In the genomic region with DNA sequence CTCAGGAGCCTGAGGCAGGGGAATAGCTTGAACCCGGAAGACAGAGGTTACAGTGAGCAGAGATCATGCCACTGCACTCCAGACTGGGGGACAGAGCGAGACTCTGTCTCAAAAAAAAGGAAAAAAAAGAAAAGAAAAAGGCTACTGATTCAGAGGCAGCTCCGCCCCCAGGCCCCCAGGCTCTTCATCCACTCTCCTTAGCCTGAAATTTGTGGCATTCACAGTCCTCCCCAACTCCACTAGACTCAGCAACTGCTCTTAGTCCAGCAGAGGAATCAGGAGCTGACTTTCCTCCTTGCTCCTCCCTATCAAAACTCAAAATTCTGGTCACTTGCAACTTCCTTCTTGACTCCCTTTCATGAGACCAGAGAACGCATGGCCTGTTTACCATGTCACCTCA, we compare ENCODE assay signal across 2 cellular contexts.
TF ChIP-seq lines count a peak whose summit lies in the region.

No MANE protein-coding gene starts in this region.

TF ChIP-seq in GM23338, 12 proteins besides CTCF, POLR2A, EP300 and RAD21:
- no peak for TF ChIP-seq STAT1 (IDR thresholded peaks at IDR 0.05; ENCODE audit: unreplicated experiment)
- no peak for TF ChIP-seq POLR2AphosphoS5 (IDR thresholded peaks at IDR 0.05; ENCODE audit: low read depth)
- TF ChIP-seq EZH2 (IDR thresholded peaks at IDR 0.05; ENCODE audit: low read depth, unreplicated experiment): no peak
- TF ChIP-seq, protein P1, sequence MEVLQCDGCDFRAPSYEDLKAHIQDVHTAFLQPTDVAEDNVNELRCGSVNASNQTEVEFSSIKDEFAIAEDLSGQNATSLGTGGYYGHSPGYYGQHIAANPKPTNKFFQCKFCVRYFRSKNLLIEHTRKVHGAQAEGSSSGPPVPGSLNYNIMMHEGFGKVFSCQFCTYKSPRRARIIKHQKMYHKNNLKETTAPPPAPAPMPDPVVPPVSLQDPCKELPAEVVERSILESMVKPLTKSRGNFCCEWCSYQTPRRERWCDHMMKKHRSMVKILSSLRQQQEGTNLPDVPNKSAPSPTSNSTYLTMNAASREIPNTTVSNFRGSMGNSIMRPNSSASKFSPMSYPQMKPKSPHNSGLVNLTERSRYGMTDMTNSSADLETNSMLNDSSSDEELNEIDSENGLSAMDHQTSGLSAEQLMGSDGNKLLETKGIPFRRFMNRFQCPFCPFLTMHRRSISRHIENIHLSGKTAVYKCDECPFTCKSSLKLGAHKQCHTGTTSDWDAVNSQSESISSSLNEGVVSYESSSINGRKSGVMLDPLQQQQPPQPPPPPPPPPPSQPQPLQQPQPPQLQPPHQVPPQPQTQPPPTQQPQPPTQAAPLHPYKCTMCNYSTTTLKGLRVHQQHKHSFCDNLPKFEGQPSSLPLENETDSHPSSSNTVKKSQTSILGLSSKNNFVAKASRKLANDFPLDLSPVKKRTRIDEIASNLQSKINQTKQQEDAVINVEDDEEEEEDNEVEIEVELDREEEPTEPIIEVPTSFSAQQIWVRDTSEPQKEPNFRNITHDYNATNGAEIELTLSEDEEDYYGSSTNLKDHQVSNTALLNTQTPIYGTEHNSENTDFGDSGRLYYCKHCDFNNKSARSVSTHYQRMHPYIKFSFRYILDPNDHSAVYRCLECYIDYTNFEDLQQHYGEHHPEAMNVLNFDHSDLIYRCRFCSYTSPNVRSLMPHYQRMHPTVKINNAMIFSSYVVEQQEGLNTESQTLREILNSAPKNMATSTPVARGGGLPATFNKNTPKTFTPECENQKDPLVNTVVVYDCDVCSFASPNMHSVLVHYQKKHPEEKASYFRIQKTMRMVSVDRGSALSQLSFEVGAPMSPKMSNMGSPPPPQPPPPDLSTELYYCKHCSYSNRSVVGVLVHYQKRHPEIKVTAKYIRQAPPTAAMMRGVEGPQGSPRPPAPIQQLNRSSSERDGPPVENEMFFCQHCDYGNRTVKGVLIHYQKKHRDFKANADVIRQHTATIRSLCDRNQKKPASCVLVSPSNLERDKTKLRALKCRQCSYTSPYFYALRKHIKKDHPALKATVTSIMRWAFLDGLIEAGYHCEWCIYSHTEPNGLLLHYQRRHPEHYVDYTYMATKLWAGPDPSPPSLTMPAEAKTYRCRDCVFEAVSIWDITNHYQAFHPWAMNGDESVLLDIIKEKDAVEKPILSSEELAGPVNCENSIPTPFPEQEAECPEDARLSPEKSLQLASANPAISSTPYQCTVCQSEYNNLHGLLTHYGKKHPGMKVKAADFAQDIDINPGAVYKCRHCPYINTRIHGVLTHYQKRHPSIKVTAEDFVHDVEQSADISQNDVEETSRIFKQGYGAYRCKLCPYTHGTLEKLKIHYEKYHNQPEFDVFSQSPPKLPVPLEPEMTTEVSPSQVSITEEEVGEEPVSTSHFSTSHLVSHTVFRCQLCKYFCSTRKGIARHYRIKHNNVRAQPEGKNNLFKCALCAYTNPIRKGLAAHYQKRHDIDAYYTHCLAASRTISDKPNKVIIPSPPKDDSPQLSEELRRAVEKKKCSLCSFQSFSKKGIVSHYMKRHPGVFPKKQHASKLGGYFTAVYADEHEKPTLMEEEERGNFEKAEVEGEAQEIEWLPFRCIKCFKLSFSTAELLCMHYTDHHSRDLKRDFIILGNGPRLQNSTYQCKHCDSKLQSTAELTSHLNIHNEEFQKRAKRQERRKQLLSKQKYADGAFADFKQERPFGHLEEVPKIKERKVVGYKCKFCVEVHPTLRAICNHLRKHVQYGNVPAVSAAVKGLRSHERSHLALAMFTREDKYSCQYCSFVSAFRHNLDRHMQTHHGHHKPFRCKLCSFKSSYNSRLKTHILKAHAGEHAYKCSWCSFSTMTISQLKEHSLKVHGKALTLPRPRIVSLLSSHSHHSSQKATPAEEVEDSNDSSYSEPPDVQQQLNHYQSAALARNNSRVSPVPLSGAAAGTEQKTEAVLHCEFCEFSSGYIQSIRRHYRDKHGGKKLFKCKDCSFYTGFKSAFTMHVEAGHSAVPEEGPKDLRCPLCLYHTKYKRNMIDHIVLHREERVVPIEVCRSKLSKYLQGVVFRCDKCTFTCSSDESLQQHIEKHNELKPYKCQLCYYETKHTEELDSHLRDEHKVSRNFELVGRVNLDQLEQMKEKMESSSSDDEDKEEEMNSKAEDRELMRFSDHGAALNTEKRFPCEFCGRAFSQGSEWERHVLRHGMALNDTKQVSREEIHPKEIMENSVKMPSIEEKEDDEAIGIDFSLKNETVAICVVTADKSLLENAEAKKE (CRISPR knock-in tag; IDR thresholded peaks at IDR 0.05): no peak
- no peak for TF ChIP-seq CREB1 (CRISPR knock-in tag; IDR thresholded peaks at IDR 0.05; ENCODE audit: low read depth)

TF ChIP-seq in K562, 482 proteins besides CTCF, POLR2A, EP300 and RAD21:
- TF ChIP-seq, protein P2, sequence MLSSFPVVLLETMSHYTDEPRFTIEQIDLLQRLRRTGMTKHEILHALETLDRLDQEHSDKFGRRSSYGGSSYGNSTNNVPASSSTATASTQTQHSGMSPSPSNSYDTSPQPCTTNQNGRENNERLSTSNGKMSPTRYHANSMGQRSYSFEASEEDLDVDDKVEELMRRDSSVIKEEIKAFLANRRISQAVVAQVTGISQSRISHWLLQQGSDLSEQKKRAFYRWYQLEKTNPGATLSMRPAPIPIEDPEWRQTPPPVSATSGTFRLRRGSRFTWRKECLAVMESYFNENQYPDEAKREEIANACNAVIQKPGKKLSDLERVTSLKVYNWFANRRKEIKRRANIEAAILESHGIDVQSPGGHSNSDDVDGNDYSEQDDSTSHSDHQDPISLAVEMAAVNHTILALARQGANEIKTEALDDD (IDR thresholded peaks at IDR 0.05): no peak
- TF ChIP-seq SMARCA5 (IDR thresholded peaks at IDR 0.05) (no peak), POLR3G (IDR thresholded peaks at IDR 0.05; ENCODE audit: extremely low read depth, insufficient read length, insufficient replicate concordance) (no peak), POLR2B (IDR thresholded peaks at IDR 0.05; ENCODE audit: low read depth, partially characterized antibody) (no peak), NR1H2 (CRISPR knock-in tag; IDR thresholded peaks at IDR 0.05) (no peak), BDP1 (IDR thresholded peaks at IDR 0.05; ENCODE audit: insufficient read depth, insufficient read length) (no peak), NFIC (IDR thresholded peaks at IDR 0.05) (no peak), BRD4 (IDR thresholded peaks at IDR 0.05) (no peak)
- TF ChIP-seq, protein P3, sequence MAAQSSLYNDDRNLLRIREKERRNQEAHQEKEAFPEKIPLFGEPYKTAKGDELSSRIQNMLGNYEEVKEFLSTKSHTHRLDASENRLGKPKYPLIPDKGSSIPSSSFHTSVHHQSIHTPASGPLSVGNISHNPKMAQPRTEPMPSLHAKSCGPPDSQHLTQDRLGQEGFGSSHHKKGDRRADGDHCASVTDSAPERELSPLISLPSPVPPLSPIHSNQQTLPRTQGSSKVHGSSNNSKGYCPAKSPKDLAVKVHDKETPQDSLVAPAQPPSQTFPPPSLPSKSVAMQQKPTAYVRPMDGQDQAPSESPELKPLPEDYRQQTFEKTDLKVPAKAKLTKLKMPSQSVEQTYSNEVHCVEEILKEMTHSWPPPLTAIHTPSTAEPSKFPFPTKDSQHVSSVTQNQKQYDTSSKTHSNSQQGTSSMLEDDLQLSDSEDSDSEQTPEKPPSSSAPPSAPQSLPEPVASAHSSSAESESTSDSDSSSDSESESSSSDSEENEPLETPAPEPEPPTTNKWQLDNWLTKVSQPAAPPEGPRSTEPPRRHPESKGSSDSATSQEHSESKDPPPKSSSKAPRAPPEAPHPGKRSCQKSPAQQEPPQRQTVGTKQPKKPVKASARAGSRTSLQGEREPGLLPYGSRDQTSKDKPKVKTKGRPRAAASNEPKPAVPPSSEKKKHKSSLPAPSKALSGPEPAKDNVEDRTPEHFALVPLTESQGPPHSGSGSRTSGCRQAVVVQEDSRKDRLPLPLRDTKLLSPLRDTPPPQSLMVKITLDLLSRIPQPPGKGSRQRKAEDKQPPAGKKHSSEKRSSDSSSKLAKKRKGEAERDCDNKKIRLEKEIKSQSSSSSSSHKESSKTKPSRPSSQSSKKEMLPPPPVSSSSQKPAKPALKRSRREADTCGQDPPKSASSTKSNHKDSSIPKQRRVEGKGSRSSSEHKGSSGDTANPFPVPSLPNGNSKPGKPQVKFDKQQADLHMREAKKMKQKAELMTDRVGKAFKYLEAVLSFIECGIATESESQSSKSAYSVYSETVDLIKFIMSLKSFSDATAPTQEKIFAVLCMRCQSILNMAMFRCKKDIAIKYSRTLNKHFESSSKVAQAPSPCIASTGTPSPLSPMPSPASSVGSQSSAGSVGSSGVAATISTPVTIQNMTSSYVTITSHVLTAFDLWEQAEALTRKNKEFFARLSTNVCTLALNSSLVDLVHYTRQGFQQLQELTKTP (IDR thresholded peaks at IDR 0.05; ENCODE audit: low read depth in 1 of 2, partially characterized antibody in 2 of 2): no peak
- TF ChIP-seq, protein P4, sequence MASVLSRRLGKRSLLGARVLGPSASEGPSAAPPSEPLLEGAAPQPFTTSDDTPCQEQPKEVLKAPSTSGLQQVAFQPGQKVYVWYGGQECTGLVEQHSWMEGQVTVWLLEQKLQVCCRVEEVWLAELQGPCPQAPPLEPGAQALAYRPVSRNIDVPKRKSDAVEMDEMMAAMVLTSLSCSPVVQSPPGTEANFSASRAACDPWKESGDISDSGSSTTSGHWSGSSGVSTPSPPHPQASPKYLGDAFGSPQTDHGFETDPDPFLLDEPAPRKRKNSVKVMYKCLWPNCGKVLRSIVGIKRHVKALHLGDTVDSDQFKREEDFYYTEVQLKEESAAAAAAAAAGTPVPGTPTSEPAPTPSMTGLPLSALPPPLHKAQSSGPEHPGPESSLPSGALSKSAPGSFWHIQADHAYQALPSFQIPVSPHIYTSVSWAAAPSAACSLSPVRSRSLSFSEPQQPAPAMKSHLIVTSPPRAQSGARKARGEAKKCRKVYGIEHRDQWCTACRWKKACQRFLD (CRISPR knock-in tag; IDR thresholded peaks at IDR 0.05): no peak
- TF ChIP-seq, protein P5, sequence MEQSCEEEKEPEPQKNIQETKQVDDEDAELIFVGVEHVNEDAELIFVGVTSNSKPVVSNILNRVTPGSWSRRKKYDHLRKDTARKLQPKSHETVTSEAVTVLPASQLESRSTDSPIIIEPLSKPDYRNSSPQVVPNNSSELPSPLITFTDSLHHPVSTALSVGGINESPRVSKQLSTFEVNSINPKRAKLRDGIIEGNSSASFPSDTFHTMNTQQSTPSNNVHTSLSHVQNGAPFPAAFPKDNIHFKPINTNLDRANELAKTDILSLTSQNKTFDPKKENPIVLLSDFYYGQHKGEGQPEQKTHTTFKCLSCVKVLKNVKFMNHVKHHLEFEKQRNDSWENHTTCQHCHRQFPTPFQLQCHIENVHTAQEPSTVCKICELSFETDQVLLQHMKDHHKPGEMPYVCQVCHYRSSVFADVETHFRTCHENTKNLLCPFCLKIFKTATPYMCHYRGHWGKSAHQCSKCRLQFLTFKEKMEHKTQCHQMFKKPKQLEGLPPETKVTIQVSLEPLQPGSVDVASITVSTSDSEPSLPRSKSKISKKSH (CRISPR knock-in tag; IDR thresholded peaks at IDR 0.05): no peak
- TF ChIP-seq, protein P6, sequence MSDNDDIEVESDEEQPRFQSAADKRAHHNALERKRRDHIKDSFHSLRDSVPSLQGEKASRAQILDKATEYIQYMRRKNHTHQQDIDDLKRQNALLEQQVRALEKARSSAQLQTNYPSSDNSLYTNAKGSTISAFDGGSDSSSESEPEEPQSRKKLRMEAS (CRISPR knock-in tag; IDR thresholded peaks at IDR 0.05): no peak
